Comparison of ENCODE assay signal across 8 cellular contexts in the genomic region with DNA sequence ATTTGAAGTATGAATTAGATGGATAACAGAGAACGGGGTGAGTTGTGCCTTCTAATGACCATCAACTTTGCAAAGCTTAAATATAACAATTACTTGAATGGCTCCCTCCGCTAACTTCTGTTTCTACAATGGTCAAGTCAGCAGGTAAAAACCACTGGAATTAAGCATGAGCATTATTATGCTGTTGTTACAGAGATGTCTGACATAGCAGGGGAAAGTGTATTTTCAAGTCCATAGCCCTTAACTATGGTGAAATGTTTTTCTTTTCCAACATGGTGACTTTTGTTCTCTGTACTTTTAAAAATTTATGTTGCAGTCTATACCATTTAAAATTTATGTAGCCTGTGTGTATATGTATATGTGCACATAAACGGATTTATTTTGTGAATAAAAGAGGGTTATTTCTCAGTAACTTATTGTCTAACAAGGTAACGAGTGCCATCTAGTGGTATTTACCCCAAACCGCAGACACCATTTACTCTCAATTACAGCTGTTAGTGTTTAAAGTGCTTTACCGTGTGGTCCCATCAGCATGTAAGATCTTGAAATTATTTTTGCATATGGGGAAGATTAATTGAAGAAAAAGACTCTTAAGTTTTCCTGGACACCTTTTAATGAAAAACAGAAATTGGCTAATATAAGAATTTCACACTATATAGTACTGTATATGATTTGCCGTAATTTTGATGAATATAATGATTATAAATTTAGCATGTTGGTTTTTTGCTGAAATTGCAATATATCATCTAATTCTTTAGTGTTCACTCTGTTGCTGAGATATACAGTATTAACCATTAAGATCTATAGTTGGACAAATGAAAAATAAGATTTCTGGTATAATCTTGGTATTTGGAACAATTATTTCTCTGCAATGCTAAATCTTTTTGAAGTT.
DNase-seq lines count a peak whose midpoint lies in the region; ATAC-seq and TF ChIP-seq lines count a peak whose summit lies in the region.

No MANE protein-coding gene starts in this region.

- H3K27ac Mint-ChIP-seq in activated T-cell treated with anti-CD3 and anti-CD28 coated beads, Interleukin-2, amount 50 U/mL, for 24 hours: no peak overlapping the region
- no peak overlapping the region for H3K27ac Mint-ChIP-seq in activated naive CD4-positive, alpha-beta T cell treated with anti-CD3 and anti-CD28 coated beads for 36 hours
- no peak overlapping the region for H3K27ac Mint-ChIP-seq in type B pancreatic cell

- intact Hi-C loops in activated naive CD4-positive, alpha-beta T cell treated with anti-CD3 and anti-CD28 coated beads for 36 hours (cut with micrococcal nuclease): loop anchor here (1.0 to 10.0 kb wide), 6 partner anchors 75 to 933 kb away; no protein-coding TSS in a partner anchor
- intact Hi-C loops in left colon (cut with DNase I, micrococcal nuclease): no loop called here

- POLR2A ChIA-PET in HEK293 (lab: Yijun Ruan, JAX): no interaction called here

- H3K4me1 ChIP-seq in HEK293 (ENCODE audit: control insufficient read depth, insufficient read depth, low read length): no peaks in the 10 kb centered on the region

- no peak overlapping the region for H3K27ac ChIP-seq in HEK293 (ENCODE audit: extremely low read depth, low read depth, low read length)

- peaks cover 0 to 3% of the 10 kb centered on the region in 2 experiments; a peak in 1 of 3 replicates for H3K36me3 ChIP-seq in HEK293 (ENCODE audit: control insufficient read depth in 2 of 2, insufficient read depth in 1 of 2, low read length in 2 of 2)

- no peaks in the 10 kb centered on the region for H3K9me3 Mint-ChIP-seq in activated T-cell treated with anti-CD3 and anti-CD28 coated beads, Interleukin-2, amount 50 U/mL, for 24 hours
- no peaks in the 10 kb centered on the region for H3K9me3 Mint-ChIP-seq in activated naive CD4-positive, alpha-beta T cell treated with anti-CD3 and anti-CD28 coated beads for 36 hours
- H3K9me3 Mint-ChIP-seq in type B pancreatic cell: peaks cover 9% of the 10 kb centered on the region

- 0 out of 2 replicates have a peak, but pooled peaks have one; percentile 25 for TF ChIP-seq CTCF in HEK293 (tag by site-specific recombination; IDR thresholded peaks at IDR 0.05)
- peak; percentile 82 for TF ChIP-seq CTCF in type B pancreatic cell (conservative IDR thresholded peaks at IDR 0.05)

- no peak overlapping the region for H3K4me3 ChIP-seq in HEK293 (ENCODE audit: low read depth, low read length)

- CTCF ChIA-PET in HEK293 (lab: Yijun Ruan, JAX): interaction anchor here (0.6 to 3.1 kb wide), 23 partner anchors 8 to 934 kb away, joined by 3 to 25 read pairs (median 4); a partner anchor contains a TSS
- CTCF ChIA-PET in activated naive CD4-positive, alpha-beta T cell treated with anti-CD3 and anti-CD28 coated beads for 36 hours (lab: Charles Lee): interaction anchor here (0.6 to 3.2 kb wide), 16 partner anchors 8 to 940 kb away, joined by 3 to 13 read pairs (median 3); a partner anchor contains a TSS

- H3K9me3 ChIP-seq in HEK293 (ENCODE audit: control insufficient read depth, insufficient read depth, low read depth, low read length): no peaks in the 10 kb centered on the region

- ATAC-seq in left colon: peak; percentile 44

- H3K4me3 Mint-ChIP-seq in activated T-cell treated with anti-CD3 and anti-CD28 coated beads, Interleukin-2, amount 50 U/mL, for 24 hours: no peak overlapping the region
- H3K4me3 Mint-ChIP-seq in activated naive CD4-positive, alpha-beta T cell treated with anti-CD3 and anti-CD28 coated beads for 36 hours: no peak overlapping the region
- no peak overlapping the region for H3K4me3 Mint-ChIP-seq in type B pancreatic cell

- no peaks in the 10 kb centered on the region for H3K27me3 Mint-ChIP-seq in activated T-cell treated with anti-CD3 and anti-CD28 coated beads, Interleukin-2, amount 50 U/mL, for 24 hours
- H3K27me3 Mint-ChIP-seq in activated naive CD4-positive, alpha-beta T cell treated with anti-CD3 and anti-CD28 coated beads for 36 hours (ENCODE audit: low read depth): no peaks in the 10 kb centered on the region
- no peaks in the 10 kb centered on the region for H3K27me3 Mint-ChIP-seq in type B pancreatic cell

- DNase-seq in activated T-cell treated with anti-CD3 and anti-CD28 coated beads for 4 hours (peak; percentile 28), NCI-H345 (lab: John Stamatoyannopoulos, UW) (peak; percentile 28), left colon (peak in 1 of 2 donors; percentile 16), type B pancreatic cell (ENCODE audit: extremely low spot score, unreplicated experiment) (no peak), NCI-H446 treated with DMSO at 0.1 percent for 48 hours (lab: John Stamatoyannopoulos, UW) (no peak)
- DNase-seq in activated T-cell treated with anti-CD3 and anti-CD28 coated beads, Interleukin-2, amount 50 U/mL, for 24 hours: no peak
- DNase-seq in activated naive CD4-positive, alpha-beta T cell treated with anti-CD3 and anti-CD28 coated beads for 36 hours: peak; percentile 61

- peaks cover 7% of the 10 kb centered on the region for H3K4me1 Mint-ChIP-seq in activated T-cell treated with anti-CD3 and anti-CD28 coated beads, Interleukin-2, amount 50 U/mL, for 24 hours (ENCODE audit: low read depth)
- H3K4me1 Mint-ChIP-seq in activated naive CD4-positive, alpha-beta T cell treated with anti-CD3 and anti-CD28 coated beads for 36 hours (ENCODE audit: low read depth): no peaks in the 10 kb centered on the region
- H3K4me1 Mint-ChIP-seq in type B pancreatic cell (ENCODE audit: unreplicated experiment): no peaks in the 10 kb centered on the region

- H3K36me3 Mint-ChIP-seq in activated T-cell treated with anti-CD3 and anti-CD28 coated beads, Interleukin-2, amount 50 U/mL, for 24 hours (ENCODE audit: low read depth): peaks cover 18% of the 10 kb centered on the region
- H3K36me3 Mint-ChIP-seq in activated naive CD4-positive, alpha-beta T cell treated with anti-CD3 and anti-CD28 coated beads for 36 hours (ENCODE audit: low read depth): peaks cover under 1% of the 10 kb centered on the region
- H3K36me3 Mint-ChIP-seq in type B pancreatic cell: peaks cover 19% of the 10 kb centered on the region

TF ChIP-seq in HEK293, 187 proteins besides CTCF, POLR2A, EP300 and RAD21:
- TF ChIP-seq, protein P1, sequence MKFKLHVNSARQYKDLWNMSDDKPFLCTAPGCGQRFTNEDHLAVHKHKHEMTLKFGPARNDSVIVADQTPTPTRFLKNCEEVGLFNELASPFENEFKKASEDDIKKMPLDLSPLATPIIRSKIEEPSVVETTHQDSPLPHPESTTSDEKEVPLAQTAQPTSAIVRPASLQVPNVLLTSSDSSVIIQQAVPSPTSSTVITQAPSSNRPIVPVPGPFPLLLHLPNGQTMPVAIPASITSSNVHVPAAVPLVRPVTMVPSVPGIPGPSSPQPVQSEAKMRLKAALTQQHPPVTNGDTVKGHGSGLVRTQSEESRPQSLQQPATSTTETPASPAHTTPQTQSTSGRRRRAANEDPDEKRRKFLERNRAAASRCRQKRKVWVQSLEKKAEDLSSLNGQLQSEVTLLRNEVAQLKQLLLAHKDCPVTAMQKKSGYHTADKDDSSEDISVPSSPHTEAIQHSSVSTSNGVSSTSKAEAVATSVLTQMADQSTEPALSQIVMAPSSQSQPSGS (tag by site-specific recombination; IDR thresholded peaks at IDR 0.05; ENCODE audit: low read depth): no peak
- TF ChIP-seq ZFP69B (tag by site-specific recombination; IDR thresholded peaks at IDR 0.05) (no peak), ZNF654 (tag by site-specific recombination; IDR thresholded peaks at IDR 0.05; ENCODE audit: low read depth) (peak; percentile 76), ZFP41 (tag by site-specific recombination; IDR thresholded peaks at IDR 0.05; ENCODE audit: borderline replicate concordance) (no peak)
- TF ChIP-seq, protein P2, sequence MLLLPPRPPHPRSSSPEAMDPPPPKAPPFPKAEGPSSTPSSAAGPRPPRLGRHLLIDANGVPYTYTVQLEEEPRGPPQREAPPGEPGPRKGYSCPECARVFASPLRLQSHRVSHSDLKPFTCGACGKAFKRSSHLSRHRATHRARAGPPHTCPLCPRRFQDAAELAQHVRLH (tag by site-specific recombination; IDR thresholded peaks at IDR 0.05): peak; percentile 86

Comparison
In these comparisons a context has a peak if more than half of its experiments do, and no peak if none do; other contexts are left out.
1. DNase-seq: peak in activated T-cell treated with anti-CD3 and anti-CD28 coated beads for 4 hours (single experiment), NCI-H345 (single experiment) and activated naive CD4-positive, alpha-beta T cell treated with anti-CD3 and anti-CD28 coated beads for 36 hours (single experiment); none in activated T-cell treated with anti-CD3 and anti-CD28 coated beads, Interleukin-2, amount 50 U/mL, for 24 hours (single experiment), type B pancreatic cell (single experiment) and NCI-H446 treated with DMSO at 0.1 percent for 48 hours (single experiment).